In genomic region chr3:17137321-17137826, GRCh38 we compare ENCODE assay signal across 29 cellular contexts.
"Had no signal": no experiment of that assay in that cellular context is flagged by ENCODE, and none has a peak within 500 bp of the region (broad histone marks: within the 10 kb centered on the region; RNA-seq: fewer than 3 reads in every experiment).

No MANE protein-coding gene starts in this region.

- H3K27ac Mint-ChIP-seq: activated B cell treated with CpG ODN at 0.5 μM for 24 hours; activated CD4-positive, alpha-beta T cell treated with anti-CD3 and anti-CD28 coated beads, Interleukin-2, amount 10 ng/mL, durations not matched to agents 24 days and 14 days; activated naive CD8-positive, alpha-beta T cell; activated T-helper 2 cell treated with anti-CD3 and anti-CD28 coated beads, Interferon-gamma antibody, Interleukin-2, Interleukin-4, amounts not matched to agents 10 μg/mL and 5 μg/mL and 100 μg/mL, durations not matched to agents 14 hours and 24 hours and 36 hours; IgD-negative memory B cell had no signal

- H3K4me3 ChIP-seq: adrenal gland, breast epithelium, Peyer's patch, SJSA1 had no signal

- H3K27me3 ChIP-seq: adrenal gland, breast epithelium, Peyer's patch, SJSA1 had no signal

- H3K4me1 ChIP-seq: breast epithelium, Peyer's patch, SJSA1 had no signal

- H3K36me3 Mint-ChIP-seq: activated naive CD8-positive, alpha-beta T cell; IgD-negative memory B cell had no signal

- H3K27ac ChIP-seq: breast epithelium, KMS-11, Peyer's patch, RWPE1, SJSA1 had no signal

- H3K9me3 Mint-ChIP-seq: activated T-helper 2 cell treated with anti-CD3 and anti-CD28 coated beads, Interferon-gamma antibody, Interleukin-2, Interleukin-4, amounts not matched to agents 10 μg/mL and 5 μg/mL and 100 μg/mL, durations not matched to agents 14 hours and 24 hours and 36 hours; IgD-negative memory B cell had no signal

- H3K27me3 Mint-ChIP-seq: activated naive CD8-positive, alpha-beta T cell had no signal

- H3K9me3 ChIP-seq: adrenal gland, Peyer's patch, SJSA1 had no signal

- DNase-seq: activated B cell treated with CpG ODN at 0.5 μM for 24 hours; activated CD4-positive, alpha-beta T cell treated with anti-CD3 and anti-CD28 coated beads for 1 hour; activated CD4-positive, alpha-beta T cell treated with anti-CD3 and anti-CD28 coated beads, Interleukin-2, amount 10 ng/mL, durations not matched to agents 24 days and 14 days; activated CD4-positive, alpha-beta T cell treated with anti-CD3 and anti-CD28 coated beads, Interleukin-2, amount 50 U/mL, for 48 hours; activated naive CD4-positive, alpha-beta T cell; activated T-cell treated with anti-CD3 and anti-CD28 coated beads for 4 hours; activated T-cell treated with anti-CD3 and anti-CD28 coated beads, Interleukin-2, amount 50 U/mL, for 48 hours; anterior cingulate cortex; central memory CD4-positive, alpha-beta T cell; NCI-H1092 treated with DMSO at 0.1 percent for 48 hours; NCI-H1436; NCI-H1694 treated with DMSO at 0.1 percent for 48 hours; NCI-H2029 treated with DMSO at 0.1 percent for 48 hours; NCI-H345; NCI-H510A; NCI-H526 treated with DMSO at 0.1 percent for 48 hours; NK-92 treated with Interleukin-12 subunit alpha and Interleukin-12 subunit beta, amount 100 ng/mL, for 24 hours; Peyer's patch; Right ventricle myocardium superior; SW 1271 had no signal

- ATAC-seq: SK-N-SH treated with all-trans-retinoic acid at 6 μM for 48 hours had no signal

- H3K9ac ChIP-seq: KMS-11 had no signal

- H3K4me2 ChIP-seq: KMS-11 had no signal

- H3K4me3 Mint-ChIP-seq: activated B cell treated with CpG ODN at 0.5 μM for 24 hours; activated CD4-positive, alpha-beta T cell treated with anti-CD3 and anti-CD28 coated beads, Interleukin-2, amount 10 ng/mL, durations not matched to agents 24 days and 14 days; activated naive CD8-positive, alpha-beta T cell; IgD-negative memory B cell had no signal

- H3K36me3 ChIP-seq: adrenal gland, breast epithelium, Peyer's patch, SJSA1 had no signal
